8 cellular contexts compared by ENCODE assay signal in the genomic region with DNA sequence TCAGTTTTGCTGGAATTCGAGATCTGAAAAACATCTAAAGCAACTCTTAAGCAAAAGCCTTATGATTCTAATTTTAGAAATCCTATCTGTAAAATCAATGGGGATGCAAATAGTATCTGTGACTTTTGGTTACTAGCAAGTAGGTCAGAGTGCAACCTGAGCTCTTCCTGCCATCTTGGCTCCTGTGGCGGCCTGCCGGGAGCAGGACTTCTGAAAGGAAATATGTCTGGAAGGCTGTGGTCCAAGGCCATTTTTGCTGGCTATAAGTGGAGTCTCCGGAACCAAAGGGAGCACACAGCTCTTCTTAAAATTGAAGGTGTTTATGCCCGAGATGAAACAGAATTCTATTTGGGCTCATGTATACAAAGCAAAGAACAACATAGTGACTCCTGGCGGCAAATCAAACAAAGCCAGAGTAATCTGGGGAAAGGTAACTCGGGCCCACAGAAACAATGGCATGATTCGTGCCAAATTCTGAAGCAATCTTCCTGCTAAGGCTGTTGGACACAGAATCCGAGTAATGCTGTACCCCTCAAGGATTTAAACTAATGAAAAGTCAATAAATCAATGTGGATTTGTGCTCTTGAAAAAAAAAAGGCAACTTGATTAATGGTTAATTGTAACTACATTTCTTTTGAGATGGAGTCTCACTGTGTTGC. TPM values are rescaled to one million over a fixed set of nuclear protein-coding genes. Genes with fewer than 3 reads are reported as not detected.
DNase-seq lines count a peak whose midpoint lies in the region; ATAC-seq, FAIRE-seq and TF ChIP-seq lines count a peak whose summit lies in the region.
"Had no signal": no experiment of that assay in that cellular context is flagged by ENCODE, and none has a peak within 500 bp of the region (broad histone marks: within the 10 kb centered on the region; RNA-seq: fewer than 3 reads in every experiment).

No MANE protein-coding gene starts in this region.

- in situ Hi-C loops in GM23248 (cut with MboI) = no loop called here

- POLR2A ChIA-PET in OCI-LY7 (lab: Charles Lee) = no interaction called here

- TF ChIP-seq EP300 in gastroesophageal sphincter (IDR thresholded peaks at IDR 0.05) = no peak

- H3K9ac ChIP-seq in GM23248 = 0 out of 2 replicates have a peak overlapping the region, but pooled peaks have one; percentile 89

- CTCF ChIA-PET in OCI-LY7 (lab: Charles Lee; ENCODE audit: unreplicated experiment) = no interaction called here

- H3F3A ChIP-seq in GM23248 (ENCODE audit: insufficient read depth) = peaks cover 17% of the 10 kb centered on the region; the same call in 1 of the 2 replicates

- no peak for FAIRE-seq in urothelium cell line (lab: Jason Lieb, UNC)

- BruUV-seq in OCI-LY7 (replicated peaks; lab: Mats Ljungman, UMichigan) = no TSS peak

- H2AFZ ChIP-seq in GM23248 (no peak overlapping the region), OCI-LY7 (ENCODE audit: low read length) (no peak overlapping the region)

- no peaks in the 10 kb centered on the region for H3K9me3 ChIP-seq in GM23248 (ENCODE audit: low read depth)
- H3K9me3 ChIP-seq in OCI-LY7 (ENCODE audit: low read length) = no peaks in the 10 kb centered on the region
- H3K9me3 ChIP-seq in psoas muscle = no peaks in the 10 kb centered on the region
- H3K9me3 ChIP-seq in gastroesophageal sphincter = no peaks in the 10 kb centered on the region

- 79 to 81% methylated on average over 9 of the region's 9 CpGs for WGBS in GM23248 (ENCODE audit: low coverage in 1 of 2, low lambda C conversion rate in 2 of 2, missing lambda C conversion rate in 2 of 2), 2 experiments
- 16 to 28% (median 21%) methylated on average over 9 of the region's 9 CpGs for WGBS in psoas muscle, 3 donors
- WGBS in gastroesophageal sphincter (ENCODE audit: low coverage in 1 of 2), 2 donors = 72 to 75% methylated on average over 8 of the region's 9 CpGs

- TF ChIP-seq POLR2A in gastroesophageal sphincter (IDR thresholded peaks at IDR 0.05) = no peak

- intact Hi-C loops in OCI-LY7 (cut with micrococcal nuclease; ENCODE audit: unreplicated experiment) = no loop called here
- intact Hi-C loops in psoas muscle (cut with DNase I) = loop anchor here in 1 of 2 donors (10.0 kb wide), 1 partner anchor 132 kb away; no protein-coding TSS in a partner anchor

- TF ChIP-seq CTCF in OCI-LY7 (conservative IDR thresholded peaks at IDR 0.05; ENCODE audit: low read length) = no peak
- no peak for TF ChIP-seq CTCF in epithelial cell of esophagus (IDR thresholded peaks at IDR 0.05; ENCODE audit: insufficient read depth, low read depth, low read length, missing control alignments)
- TF ChIP-seq CTCF in psoas muscle (IDR thresholded peaks at IDR 0.05) = no peak
- TF ChIP-seq CTCF in gastroesophageal sphincter (IDR thresholded peaks at IDR 0.05) = no peak

- ATAC-seq in psoas muscle = peak in 3 of 4 donors; percentile 28 to 47 (median 45)
- ATAC-seq in gastroesophageal sphincter = no peak

- H3K9me2 ChIP-seq in GM23248 (ENCODE audit: insufficient read depth) = no peaks in the 10 kb centered on the region
- no peaks in the 10 kb centered on the region for H3K9me2 ChIP-seq in OCI-LY7 (ENCODE audit: insufficient read depth, low read length)

- H3K27ac ChIP-seq in GM23248 (peak overlapping the region; percentile 83), OCI-LY7 (ENCODE audit: low read depth, low read length, poor library complexity, severe bottlenecking) (no peak overlapping the region), psoas muscle (peak overlapping the region; percentile 91), gastroesophageal sphincter (no peak overlapping the region)

- DNase-seq in GM23248 (no peak), OCI-LY7 (ENCODE audit: low spot score) (no peak), epithelial cell of esophagus (ENCODE audit: low read depth) (peak; percentile 28), psoas muscle (peak; percentile 39 to 71), midbrain (lab: John Stamatoyannopoulos, UW) (no peak), urothelium cell line (ENCODE audit: low spot score) (no peak)
- DNase-seq: NCI-H1417 treated with DMSO at 0.1 percent for 48 hours had no signal

- H4K20me1 ChIP-seq in GM23248 (ENCODE audit: insufficient read depth) (0 out of 2 replicates have a peak, but pooled peaks cover 3% of the 10 kb centered on the region), OCI-LY7 (ENCODE audit: insufficient read depth, low read length) (peaks cover 8% of the 10 kb centered on the region; the same call in 1 of the 2 replicates)

- H3K36me3 ChIP-seq in GM23248 (ENCODE audit: low read depth) (no peaks in the 10 kb centered on the region), OCI-LY7 (ENCODE audit: insufficient read depth, low read length) (peaks cover 4% of the 10 kb centered on the region; the same call in 1 of the 2 replicates), psoas muscle (ENCODE audit: insufficient read depth in 1 of 2, low read depth in 1 of 2) (no peaks in the 10 kb centered on the region), gastroesophageal sphincter (no peaks in the 10 kb centered on the region)

- peak overlapping the region; percentile 88 for H3K4me3 ChIP-seq in GM23248
- H3K4me3 ChIP-seq in OCI-LY7 (ENCODE audit: low read depth, low read length, poor library complexity, severe bottlenecking) = peak overlapping the region; percentile 86
- peak overlapping the region; percentile 2 for H3K4me3 ChIP-seq in epithelial cell of esophagus (ENCODE audit: low read length)
- H3K4me3 ChIP-seq in psoas muscle = peak overlapping the region; percentile 85
- H3K4me3 ChIP-seq in gastroesophageal sphincter = peak overlapping the region in 1 of 2 donors; percentile 72

- H3K79me2 ChIP-seq in GM23248 (ENCODE audit: insufficient read depth) (peaks cover 73% of the 10 kb centered on the region), OCI-LY7 (ENCODE audit: insufficient read depth, low read depth, low read length) (peaks cover 77% of the 10 kb centered on the region)

- H3K4me2 ChIP-seq in GM23248 (ENCODE audit: unreplicated experiment) (peak overlapping the region; percentile 84), OCI-LY7 (ENCODE audit: low read length) (peak overlapping the region; percentile 98)

- H3K4me1 ChIP-seq in GM23248 (ENCODE audit: insufficient read depth) = peaks cover 10% of the 10 kb centered on the region
- peaks cover 18% of the 10 kb centered on the region for H3K4me1 ChIP-seq in OCI-LY7 (ENCODE audit: insufficient read depth, low read length, poor library complexity, severe bottlenecking)
- H3K4me1 ChIP-seq in psoas muscle = peaks cover 38% of the 10 kb centered on the region
- peaks cover 0 to 36% (median 8%) of the 10 kb centered on the region in 3 donors for H3K4me1 ChIP-seq in gastroesophageal sphincter

- H3K27me3 ChIP-seq in GM23248 (replicated peaks; ENCODE audit: insufficient read depth) (no peaks in the 10 kb centered on the region), psoas muscle (ENCODE audit: insufficient read depth in 3 of 3, low read length in 2 of 3) (no peaks in the 10 kb centered on the region), gastroesophageal sphincter (peaks cover 6% of the 10 kb centered on the region)

RNA-seq across cellular contexts. Expression of gene SAMM50, which starts 1.7 kb away (rescaled TPM):
- total RNA-seq in GM23248 (2014; rRNA removed; shearing (Covaris generic)) = 37.8 and 48.3 TPM in 2 replicates
- polyA plus RNA-seq in GM23248 (2016; fragmentation: Nextera tagmentation; extraction: Ambion mirVana) (73.7 and 73.8 TPM in 2 replicates), psoas muscle (100 to 1,000 TPM in 1 of 3 donors, 10 to 100 TPM in 2; 62.7 to 105 (median 80.0) TPM)
- total RNA-seq in OCI-LY7 (2014; rRNA removed; shearing (Covaris generic)) = 34.6 and 39.0 TPM in 2 replicates
- total RNA-seq in OCI-LY7 (2022) (64.2 and 72.9 TPM in 2 replicates), psoas muscle (10 to 100 TPM; 59.3 to 95.0 (median 83.7) TPM), gastroesophageal sphincter (10 to 100 TPM; 19.8 to 33.4 (median 31.6) TPM)

RNA-seq across cellular contexts. Expression of gene PNPLA3, which starts 33.3 kb away (rescaled TPM):
- 0.13 and 0.54 TPM in 2 replicates for total RNA-seq in GM23248 (2014; rRNA removed; shearing (Covaris generic))
- polyA plus RNA-seq in GM23248 (2016; fragmentation: Nextera tagmentation; extraction: Ambion mirVana) = 1.2 and 1.4 TPM in 2 replicates
- total RNA-seq in OCI-LY7 (2014; rRNA removed; shearing (Covaris generic)) = not detected in 2 replicates
- not detected in 2 replicates for total RNA-seq in OCI-LY7 (2022)
- total RNA-seq in psoas muscle = 1 to 10 TPM in 1 of 4 donors, under 1 TPM in 3; 0.32 to 3.3 (median 0.66) TPM
- under 1 TPM in 2 of 3 donors, not detected in 1; 0.29 to 0.83 TPM for polyA plus RNA-seq in psoas muscle
- total RNA-seq in gastroesophageal sphincter = not detected

Comparison
In these comparisons a context has a peak if more than half of its experiments do, and no peak if none do; other contexts are left out.
1. DNase-seq: peak in epithelial cell of esophagus (single experiment) and psoas muscle (2 of 2); none in GM23248 (single experiment), OCI-LY7 (single experiment), midbrain (single experiment) and urothelium cell line (single experiment).
2. H3K27ac ChIP-seq: peak in GM23248 (single experiment) and psoas muscle (single experiment); none in OCI-LY7 (single experiment) and gastroesophageal sphincter (0 of 4).